In the genomic region with DNA sequence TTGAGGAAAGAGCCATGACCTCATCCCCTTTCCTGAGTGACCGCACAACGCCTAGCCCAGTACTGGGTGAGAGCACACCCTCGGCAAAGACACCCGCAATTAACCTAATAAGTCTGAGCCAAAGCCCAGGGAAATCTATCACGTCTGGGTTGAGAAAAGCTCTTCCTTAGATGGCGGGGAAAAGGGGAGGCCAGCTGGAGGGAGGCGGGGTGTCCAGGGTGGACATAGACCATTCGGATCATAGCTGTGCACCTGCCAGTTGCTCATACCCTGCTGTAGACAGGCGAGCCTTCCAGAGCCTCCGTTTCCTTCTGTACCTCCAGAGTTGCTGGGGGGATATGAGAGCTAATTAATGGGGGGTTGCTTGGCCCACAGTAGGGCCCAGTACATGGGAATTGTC, we compare ENCODE assay signal across 15 cellular contexts.
DNase-seq lines count a peak whose midpoint lies in the region; ATAC-seq and TF ChIP-seq lines count a peak whose summit lies in the region.
"Had no signal": no experiment of that assay in that cellular context is flagged by ENCODE, and none has a peak within 500 bp of the region (broad histone marks: within the 10 kb centered on the region; RNA-seq: fewer than 3 reads in every experiment).

No MANE protein-coding gene starts in this region.

- H3K27me3 Mint-ChIP-seq in endodermal cell (ENCODE audit: insufficient read depth), result no peaks in the 10 kb centered on the region
- H3K27me3 Mint-ChIP-seq in mesothelial cell of epicardium (ENCODE audit: low read depth), result no peaks in the 10 kb centered on the region
- H3K27me3 Mint-ChIP-seq: activated CD4-positive, alpha-beta T cell treated with anti-CD3 and anti-CD28 coated beads for 36 hours; CD4-positive, alpha-beta memory T cell; memory B cell; stimulated activated naive CD8-positive, alpha-beta T cell treated with anti-CD3 and anti-CD28 coated beads, Interleukin-15, amount 100 ng/mL, for 72 hours; T-cell had no signal

- H3K4me3 ChIP-seq in adrenal gland, result no peak overlapping the region
- no peak overlapping the region for H3K4me3 ChIP-seq in endodermal cell (ENCODE audit: low read length)
- H3K4me3 ChIP-seq in suprapubic skin, result no peak overlapping the region

- H3K27me3 ChIP-seq in adrenal gland (no peaks in the 10 kb centered on the region), endodermal cell (ENCODE audit: control insufficient read depth, insufficient read depth, low read length, poor library complexity, severe bottlenecking) (no peaks in the 10 kb centered on the region), suprapubic skin (no peaks in the 10 kb centered on the region)

- TF ChIP-seq EP300 in suprapubic skin (IDR thresholded peaks at IDR 0.05), result no peak

- no peak for TF ChIP-seq CTCF in adrenal gland (IDR thresholded peaks at IDR 0.05)
- TF ChIP-seq CTCF in endodermal cell (conservative IDR thresholded peaks at IDR 0.05), result no peak
- no peak for TF ChIP-seq CTCF in mesothelial cell of epicardium (IDR thresholded peaks at IDR 0.05; ENCODE audit: unreplicated experiment)
- no peak for TF ChIP-seq CTCF in suprapubic skin (IDR thresholded peaks at IDR 0.05)

- H3K9me3 Mint-ChIP-seq in endodermal cell (no peaks in the 10 kb centered on the region), mesothelial cell of epicardium (no peaks in the 10 kb centered on the region)
- H3K9me3 Mint-ChIP-seq: CD4-positive, alpha-beta memory T cell; memory B cell; stimulated activated naive CD8-positive, alpha-beta T cell treated with anti-CD3 and anti-CD28 coated beads, Interleukin-15, amount 100 ng/mL, for 72 hours; T-cell had no signal

- ATAC-seq in HG02759 (IDR thresholded peaks at IDR 0.05; ENCODE audit: unreplicated experiment), result no peak
- ATAC-seq: activated CD4-positive, alpha-beta T cell treated with anti-CD3 and anti-CD28 coated beads for 36 hours; stimulated activated naive CD8-positive, alpha-beta T cell treated with anti-CD3 and anti-CD28 coated beads, Interleukin-15, amount 100 ng/mL, for 72 hours; T-cell had no signal

- WGBS in adrenal gland, 4 donors, result 63 to 90% (median 80%) methylated on average over 9 to 10 of the region's 10 CpGs
- 90 to 91% methylated on average over 6 to 10 of the region's 10 CpGs for WGBS in endodermal cell (ENCODE audit: insufficient coverage in 1 of 2, insufficient read length in 1 of 2), 2 experiments
- WGBS in suprapubic skin, result 91% methylated on average over 10 of the region's 10 CpGs

- peak overlapping the region; percentile 12 to 88 (median 82) for H3K27ac ChIP-seq in adrenal gland
- peak overlapping the region; percentile 90 for H3K27ac ChIP-seq in endodermal cell (ENCODE audit: low read depth, low read length)
- peak overlapping the region; percentile 30 for H3K27ac ChIP-seq in suprapubic skin

- H3K36me3 Mint-ChIP-seq in endodermal cell (ENCODE audit: low read depth), result peaks cover 4% of the 10 kb centered on the region
- H3K36me3 Mint-ChIP-seq in mesothelial cell of epicardium, result peaks cover 8% of the 10 kb centered on the region

- H3K9ac ChIP-seq in endodermal cell (ENCODE audit: extremely low read depth, low read length, poor library complexity, severe bottlenecking), result no peak overlapping the region

- H3K4me1 ChIP-seq in adrenal gland (replicated peaks in 1 of 2) (peaks cover 22 to 41% of the 10 kb centered on the region in 2 donors), endodermal cell (ENCODE audit: control insufficient read depth, insufficient read depth, low read length) (no peaks in the 10 kb centered on the region), suprapubic skin (peaks cover 28% of the 10 kb centered on the region)

- no peak overlapping the region for H3K4me3 Mint-ChIP-seq in endodermal cell
- no peak overlapping the region for H3K4me3 Mint-ChIP-seq in mesothelial cell of epicardium
- H3K4me3 Mint-ChIP-seq: activated CD4-positive, alpha-beta T cell treated with anti-CD3 and anti-CD28 coated beads for 36 hours; CD4-positive, alpha-beta memory T cell; memory B cell; stimulated activated naive CD8-positive, alpha-beta T cell treated with anti-CD3 and anti-CD28 coated beads, Interleukin-15, amount 100 ng/mL, for 72 hours; T-cell had no signal

- DNase-seq in adrenal gland, result peak in 1 of 7 donors; percentile 67
- DNase-seq in endodermal cell, result no peak
- DNase-seq in mesothelial cell of epicardium (ENCODE audit: low spot score in 2 of 2, unreplicated experiment in 2 of 2), result no peak
- no peak for DNase-seq in suprapubic skin (ENCODE audit: low spot score in 2 of 2)
- no peak for DNase-seq in GOT3 (lab: John Stamatoyannopoulos, UW)
- no peak for DNase-seq in HCEC 1CT
- DNase-seq in activated T-cell treated with anti-CD3 and anti-CD28 coated beads for 4 hours, result no peak
- DNase-seq: activated CD4-positive, alpha-beta T cell treated with anti-CD3 and anti-CD28 coated beads for 36 hours; activated T-cell treated with anti-CD3 and anti-CD28 coated beads, Interleukin-2, amount 50 U/mL, for 48 hours; MV-4-11; stimulated activated naive CD8-positive, alpha-beta T cell treated with anti-CD3 and anti-CD28 coated beads, Interleukin-15, amount 100 ng/mL, for 72 hours; T-cell had no signal

- intact Hi-C loops in adrenal gland (cut with DNase I), result loop anchor here in 1 of 2 donors (10.0 kb wide), 1 partner anchor 255 kb away; no protein-coding TSS in a partner anchor

- H3K36me3 ChIP-seq in adrenal gland (replicated peaks in 1 of 2), result peaks cover 0 to 37% of the 10 kb centered on the region in 2 donors
- H3K36me3 ChIP-seq in endodermal cell (ENCODE audit: control insufficient read depth, insufficient read depth, low read length), result no peaks in the 10 kb centered on the region
- H3K36me3 ChIP-seq in suprapubic skin, result peaks cover 55% of the 10 kb centered on the region

- H3K27ac Mint-ChIP-seq in endodermal cell, result no peak overlapping the region
- peak overlapping the region; percentile 89 for H3K27ac Mint-ChIP-seq in mesothelial cell of epicardium
- H3K27ac Mint-ChIP-seq: activated CD4-positive, alpha-beta T cell treated with anti-CD3 and anti-CD28 coated beads for 36 hours; memory B cell; T-cell had no signal

- TF ChIP-seq POLR2A in adrenal gland (IDR thresholded peaks at IDR 0.05) (no peak), suprapubic skin (IDR thresholded peaks at IDR 0.05) (no peak)

- H3K4me1 Mint-ChIP-seq in endodermal cell, result no peaks in the 10 kb centered on the region
- H3K4me1 Mint-ChIP-seq in mesothelial cell of epicardium, result peaks cover 28% of the 10 kb centered on the region
- H3K4me1 Mint-ChIP-seq: activated CD4-positive, alpha-beta T cell treated with anti-CD3 and anti-CD28 coated beads for 36 hours had no signal

- no peaks in the 10 kb centered on the region for H3K9me3 ChIP-seq in adrenal gland (replicated peaks in 1 of 3)
- H3K9me3 ChIP-seq in endodermal cell (ENCODE audit: control insufficient read depth, low read length), result no peaks in the 10 kb centered on the region
- H3K9me3 ChIP-seq in suprapubic skin, result no peaks in the 10 kb centered on the region

Comparison
In these comparisons a context has a peak if more than half of its experiments do, and no peak if none do; other contexts are left out.
1. H3K27ac ChIP-seq: peak in every context shown above with its lines; median percentile 90 in endodermal cell; 82 in adrenal gland; 30 in suprapubic skin.